ENCODE assay signal across 9 cellular contexts in the genomic region with DNA sequence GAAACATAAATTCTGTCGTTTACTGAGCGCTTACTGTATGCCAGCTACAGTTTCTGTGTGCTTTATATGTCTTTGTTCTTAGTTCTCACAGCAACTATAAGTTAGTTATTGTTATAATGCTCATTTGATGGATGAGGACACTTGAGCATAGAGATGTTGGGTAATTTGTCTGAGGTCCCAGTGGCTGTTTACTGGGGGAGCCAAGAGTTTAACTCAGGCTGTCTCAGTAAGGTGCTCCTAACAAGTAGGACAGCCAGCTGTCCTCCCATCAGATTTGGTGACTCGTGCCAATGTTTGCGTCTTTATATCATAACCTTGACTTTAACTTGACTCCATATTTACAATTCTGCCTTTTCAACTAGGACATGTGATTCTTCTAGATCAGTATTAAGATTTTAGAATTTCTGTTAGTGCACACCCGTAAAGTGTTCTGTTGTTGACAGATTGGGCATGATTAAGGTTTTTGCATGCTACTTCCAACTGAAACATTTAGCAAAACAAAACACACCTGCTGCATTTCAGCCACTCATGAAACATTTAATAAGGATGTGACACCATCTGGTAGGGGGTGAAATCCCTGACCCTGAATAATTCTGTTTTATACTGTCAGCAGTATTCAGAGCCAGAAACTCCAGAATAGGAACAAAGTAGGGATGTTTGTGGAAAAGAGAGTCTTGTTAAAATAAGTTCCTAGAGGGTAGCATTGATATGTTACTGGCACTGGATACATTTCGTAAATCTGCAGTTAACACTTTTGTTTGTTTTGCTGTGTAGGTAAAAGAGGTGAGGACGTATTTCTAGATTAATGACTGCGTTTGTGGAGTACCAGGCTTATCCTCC. TPM values are rescaled to one million over a fixed set of nuclear protein-coding genes. Genes with fewer than 3 reads are reported as not detected.
A peak's percentile ranks its signal among the peaks of the same experiment; 100 is the strongest.
DNase-seq lines count a peak whose midpoint lies in the region; ATAC-seq lines count a peak whose summit lies in the region.
"Had no signal": no experiment of that assay in that cellular context is flagged by ENCODE, and none has a peak within 500 bp of the region (broad histone marks: within the 10 kb centered on the region; RNA-seq: fewer than 3 reads in every experiment).

No MANE protein-coding gene starts in this region.

- no peak overlapping the region for H3K9ac ChIP-seq in endocrine pancreas (ENCODE audit: control insufficient read depth, insufficient read depth, low read length)
- H3K9ac ChIP-seq in skeletal muscle satellite cell (ENCODE audit: low read depth, low read length): peak overlapping the region; percentile 89

- no peaks in the 10 kb centered on the region for H3K9me3 ChIP-seq in endocrine pancreas (ENCODE audit: control insufficient read depth, low read length)
- H3K9me3 ChIP-seq in skeletal muscle satellite cell (replicated peaks; ENCODE audit: low read length): no peaks in the 10 kb centered on the region

- no peaks in the 10 kb centered on the region for H3K9me3 Mint-ChIP-seq in T-helper 2 cell treated with Interferon-gamma antibody and Interleukin-4, amounts not matched to agents 5 μg/mL and 100 μg/mL, for 36 hours

- H3K4me3 Mint-ChIP-seq in T-helper 2 cell treated with Interferon-gamma antibody and Interleukin-4, amounts not matched to agents 5 μg/mL and 100 μg/mL, for 36 hours: peak overlapping the region; percentile 61

- peaks cover 34% of the 10 kb centered on the region for H3K36me3 Mint-ChIP-seq in T-helper 2 cell treated with Interferon-gamma antibody and Interleukin-4, amounts not matched to agents 5 μg/mL and 100 μg/mL, for 36 hours (ENCODE audit: low read depth)

- no peak for ATAC-seq in GM18519 (IDR thresholded peaks at IDR 0.05; ENCODE audit: low FRiP score, unreplicated experiment)
- no peak for ATAC-seq in HG03378 (IDR thresholded peaks at IDR 0.05; ENCODE audit: unreplicated experiment)

- peak overlapping the region; percentile 85 for H3K4me2 ChIP-seq in skeletal muscle satellite cell (ENCODE audit: low read length)

- H3K4me3 ChIP-seq in endocrine pancreas (ENCODE audit: control insufficient read depth, insufficient read depth, low read length) (peak overlapping the region; percentile 83), skeletal muscle satellite cell (ENCODE audit: low read length) (peak overlapping the region; percentile 95)

- H3K27ac Mint-ChIP-seq in T-helper 2 cell treated with Interferon-gamma antibody and Interleukin-4, amounts not matched to agents 5 μg/mL and 100 μg/mL, for 36 hours: peak overlapping the region; percentile 31

- no peaks in the 10 kb centered on the region for H3K36me3 ChIP-seq in endocrine pancreas (ENCODE audit: control insufficient read depth, insufficient read depth, low read length)
- peaks cover 27% of the 10 kb centered on the region for H3K36me3 ChIP-seq in skeletal muscle satellite cell (ENCODE audit: insufficient read depth, low read length)

- H3K4me1 ChIP-seq in endocrine pancreas (ENCODE audit: control insufficient read depth, insufficient read depth, low read length) (peaks cover 16% of the 10 kb centered on the region), skeletal muscle satellite cell (ENCODE audit: control insufficient read depth, insufficient read depth, low read length) (peaks cover 21% of the 10 kb centered on the region)

- H3K27me3 ChIP-seq in endocrine pancreas (ENCODE audit: control insufficient read depth, insufficient read depth, low read length): no peaks in the 10 kb centered on the region
- no peaks in the 10 kb centered on the region for H3K27me3 ChIP-seq in skeletal muscle satellite cell (ENCODE audit: control insufficient read depth, insufficient read depth, low read length)

- no peak for DNase-seq in T-helper 2 cell treated with Interferon-gamma antibody and Interleukin-4, amounts not matched to agents 5 μg/mL and 100 μg/mL, for 36 hours (ENCODE audit: low spot score)
- DNase-seq in T-helper 2 cell (no peak), NCI-H526 treated with DMSO at 0.1 percent for 48 hours (lab: John Stamatoyannopoulos, UW) (peak; percentile 91), A172 (ENCODE audit: low spot score) (no peak)
- DNase-seq: SW 1271 had no signal

- peaks cover 32% of the 10 kb centered on the region for H3K4me1 Mint-ChIP-seq in T-helper 2 cell treated with Interferon-gamma antibody and Interleukin-4, amounts not matched to agents 5 μg/mL and 100 μg/mL, for 36 hours (ENCODE audit: low read depth)

- H3K27me3 Mint-ChIP-seq in T-helper 2 cell treated with Interferon-gamma antibody and Interleukin-4, amounts not matched to agents 5 μg/mL and 100 μg/mL, for 36 hours (ENCODE audit: low read depth): no peaks in the 10 kb centered on the region

RNA-seq across cellular contexts. Expression of a gene that starts 1.9 kb away (rescaled TPM):
- 89.1 and 125 TPM in 2 replicates for total RNA-seq in skeletal muscle satellite cell (2012; rRNA removed)
- total RNA-seq in A172 (2014; rRNA removed; shearing (Covaris generic)): 136 and 168 TPM in 2 replicates

RNA-seq across cellular contexts. Expression of a gene that starts 40.7 kb away (rescaled TPM):
- total RNA-seq in skeletal muscle satellite cell (2012; rRNA removed): 25.1 and 26.1 TPM in 2 replicates
- total RNA-seq in A172 (2014; rRNA removed; shearing (Covaris generic)): 39.3 and 52.8 TPM in 2 replicates

RNA-seq across cellular contexts. Expression of a gene that starts 40.9 kb away (rescaled TPM):
- 3.0 and 3.3 TPM in 2 replicates for total RNA-seq in skeletal muscle satellite cell (2012; rRNA removed)
- 4.1 and 4.6 TPM in 2 replicates for total RNA-seq in A172 (2014; rRNA removed; shearing (Covaris generic))
